In genomic region chr20:5996765-5997164, GRCh38 we compare ENCODE assay signal across 8 cellular contexts. TPM values are rescaled to one million over a fixed set of nuclear protein-coding genes. Genes with fewer than 3 reads are reported as not detected.
DNase-seq lines count a peak whose midpoint lies in the region; ATAC-seq and TF ChIP-seq lines count a peak whose summit lies in the region.

No MANE protein-coding gene starts in this region.

- H3K36me3 ChIP-seq in BLaER1 treated with 17β-estradiol and CSF1 and Interleukin-3, amounts not matched to agents 10 nM and 100 nM: peaks cover 5 to 67% (median 52%) of the 10 kb centered on the region in 11 experiments; a peak in 21 of 22 replicates

- no peaks in the 10 kb centered on the region for H3K9me3 ChIP-seq in BLaER1 treated with 17β-estradiol and CSF1 and Interleukin-3, amounts not matched to agents 10 nM and 100 nM (replicated peaks in 1 of 11)

- peak overlapping the region in 10 of 11 experiments; percentile 1 to 68 (median 51); a peak in 19 of 22 replicates for H3K4me2 ChIP-seq in BLaER1 treated with 17β-estradiol and CSF1 and Interleukin-3, amounts not matched to agents 10 nM and 100 nM

- H3K4me1 Mint-ChIP-seq in natural killer cell (peaks cover 36 to 44% of the 10 kb centered on the region in 2 donors), glutamatergic neuron (ENCODE audit: low read depth, unreplicated experiment) (no peaks in the 10 kb centered on the region)

- H3K27ac Mint-ChIP-seq in natural killer cell: peak overlapping the region; percentile 71 to 81
- H3K27ac Mint-ChIP-seq in glutamatergic neuron (ENCODE audit: unreplicated experiment): no peak overlapping the region

- peak overlapping the region; percentile 87 for H3K4me3 Mint-ChIP-seq in natural killer cell
- H3K4me3 Mint-ChIP-seq in glutamatergic neuron (ENCODE audit: unreplicated experiment): no peak overlapping the region

- no peaks in the 10 kb centered on the region for H3K27me3 Mint-ChIP-seq in natural killer cell (ENCODE audit: low read depth in 2 of 2)
- H3K27me3 Mint-ChIP-seq in glutamatergic neuron (ENCODE audit: unreplicated experiment): no peaks in the 10 kb centered on the region

- H3K27me3 ChIP-seq in BLaER1 treated with 17β-estradiol and CSF1 and Interleukin-3, amounts not matched to agents 10 nM and 100 nM: no peaks in the 10 kb centered on the region

- peak overlapping the region in 1 of 11 experiments; percentile 53; a peak in 1 of 22 replicates for H3K9ac ChIP-seq in BLaER1 treated with 17β-estradiol and CSF1 and Interleukin-3, amounts not matched to agents 10 nM and 100 nM

- no peak overlapping the region for H3K4me3 ChIP-seq in BLaER1 treated with 17β-estradiol and CSF1 and Interleukin-3, amounts not matched to agents 10 nM and 100 nM

- H3K27ac ChIP-seq in BLaER1 treated with 17β-estradiol and CSF1 and Interleukin-3, amounts not matched to agents 10 nM and 100 nM: peak overlapping the region in 7 of 11 experiments; percentile 12 to 71 (median 45); a peak in 6 of 22 replicates

- DNase-seq in GM19238 (ENCODE audit: insufficient read length, low spot score) (peak; percentile 35), UCSD-AML1 (lab: John Stamatoyannopoulos, UW; ENCODE audit: unreplicated experiment) (peak; percentile 18), natural killer cell (peak; percentile 62), NCI-H146 treated with DMSO at 0.1 percent for 48 hours (lab: John Stamatoyannopoulos, UW; ENCODE audit: unreplicated experiment) (no peak), glutamatergic neuron (no peak), NCI-H1694 (lab: John Stamatoyannopoulos, UW) (no peak)

- intact Hi-C loops in natural killer cell (cut with micrococcal nuclease): loop anchor here (1.0 kb wide), 1 partner anchor 46 kb away; the partner anchor contains the start of genes MCM8 and TRMT6

- no peaks in the 10 kb centered on the region for H3K9me3 Mint-ChIP-seq in natural killer cell
- no peaks in the 10 kb centered on the region for H3K9me3 Mint-ChIP-seq in glutamatergic neuron (ENCODE audit: unreplicated experiment)

- H4K20me1 ChIP-seq in BLaER1 treated with 17β-estradiol and CSF1 and Interleukin-3, amounts not matched to agents 10 nM and 100 nM: 0 out of 22 replicates have a peak, but pooled peaks cover 0 to 4% (median 0%) of the 10 kb centered on the region in 11 experiments

- ATAC-seq in HG03103 (IDR thresholded peaks at IDR 0.05; ENCODE audit: low read depth, unreplicated experiment): peak; percentile 99
- peak; percentile 97 to 99 (median 98) for ATAC-seq in natural killer cell

- TF ChIP-seq CTCF in natural killer cell (IDR thresholded peaks at IDR 0.05) (no peak), glutamatergic neuron (IDR thresholded peaks at IDR 0.05; ENCODE audit: partially characterized antibody, unreplicated experiment) (no peak)

- no peaks in the 10 kb centered on the region for H3K36me3 Mint-ChIP-seq in natural killer cell
- H3K36me3 Mint-ChIP-seq in glutamatergic neuron (ENCODE audit: unreplicated experiment): no peaks in the 10 kb centered on the region

- peaks cover 6 to 42% (median 19%) of the 10 kb centered on the region in 10 experiments for H3K4me1 ChIP-seq in BLaER1 treated with 17β-estradiol and CSF1 and Interleukin-3, amounts not matched to agents 10 nM and 100 nM

RNA-seq across cellular contexts. Expression of gene CRLS1, which starts 9.2 kb away (rescaled TPM):
- total RNA-seq in natural killer cell (10 to 100 TPM; 13.0 to 20.5 (median 14.6) TPM), glutamatergic neuron (ENCODE audit: unreplicated experiment) (18.6 TPM)

RNA-seq across cellular contexts. Expression of gene MCM8, which starts 46.3 kb away (rescaled TPM):
- total RNA-seq in natural killer cell: 10 to 100 TPM in 1 of 3 donors, 1 to 10 TPM in 2; 8.1 to 14.3 (median 9.0) TPM
- 10.1 TPM for total RNA-seq in glutamatergic neuron (ENCODE audit: unreplicated experiment)

RNA-seq across cellular contexts. Expression of gene TRMT6, which starts 46.4 kb away (rescaled TPM):
- total RNA-seq in natural killer cell (10 to 100 TPM in 1 of 3 donors, 1 to 10 TPM in 2; 9.2 to 13.0 (median 9.9) TPM), glutamatergic neuron (ENCODE audit: unreplicated experiment) (18.4 TPM)

RNA-seq across cellular contexts. Expression of gene LRRN4, which starts 57.1 kb away (rescaled TPM):
- total RNA-seq in natural killer cell: not detected
- total RNA-seq in glutamatergic neuron (ENCODE audit: unreplicated experiment): not detected

Comparison
In these comparisons a context has a peak if more than half of its experiments do, and no peak if none do; other contexts are left out.
1. DNase-seq: peak in GM19238 (single experiment), UCSD-AML1 (single experiment) and natural killer cell (single experiment); none in NCI-H146 treated with DMSO at 0.1 percent for 48 hours (single experiment), glutamatergic neuron (single experiment) and NCI-H1694 (single experiment).